Comparison of ENCODE assay signal across 13 cellular contexts in genomic region chr17:61485067-61485775, GRCh38.
"Had no signal": no experiment of that assay in that cellular context is flagged by ENCODE, and none has a peak within 500 bp of the region (broad histone marks: within the 10 kb centered on the region; RNA-seq: fewer than 3 reads in every experiment).

No MANE protein-coding gene starts in this region.

- H3K4me1 Mint-ChIP-seq: naive B cell had no signal

- DNase-seq: activated CD4-positive, alpha-beta T cell treated with anti-CD3 and anti-CD28 coated beads, Interleukin-2, amount 50 U/mL, for 4 hours; activated CD4-positive, CD25-positive, alpha-beta regulatory T cell treated with anti-CD3 and anti-CD28 coated beads, Interleukin-2, amount 50 U/mL, for 72 hours; activated naive CD4-positive, alpha-beta T cell; colonic mucosa; effector CD8-positive, alpha-beta T cell; hypothalamus; naive B cell; stimulated activated CD4-positive, alpha-beta T cell treated with anti-CD3 and anti-CD28 coated beads, Interleukin-2, amount 100 ng/mL, for 48 hours; stimulated activated CD8-positive, alpha-beta memory T cell treated with anti-CD3 and anti-CD28 coated beads, Interleukin-4, amount 100 ng/mL, for 48 hours; stimulated activated naive CD8-positive, alpha-beta T cell treated with anti-CD3 and anti-CD28 coated beads, Interleukin-15, Interleukin-2, amounts not matched to agents 100 U/mL and 50 U/mL, for 24 hours; upper lobe of right lung had no signal

- H3K4me3 Mint-ChIP-seq: T-helper 2 cell treated with Interferon-gamma antibody and Interleukin-4, amounts not matched to agents 5 μg/mL and 100 μg/mL, for 36 hours had no signal

- H3K9me3 Mint-ChIP-seq: naive B cell; T-helper 2 cell treated with Interferon-gamma antibody and Interleukin-4, amounts not matched to agents 5 μg/mL and 100 μg/mL, for 36 hours had no signal

- H3K36me3 Mint-ChIP-seq: naive B cell had no signal

- ATAC-seq: gastroesophageal sphincter; stimulated activated naive CD8-positive, alpha-beta T cell treated with anti-CD3 and anti-CD28 coated beads, Interleukin-15, Interleukin-2, amounts not matched to agents 100 U/mL and 50 U/mL, for 24 hours; upper lobe of right lung had no signal

- H3K27ac Mint-ChIP-seq: naive B cell; T-helper 2 cell treated with Interferon-gamma antibody and Interleukin-4, amounts not matched to agents 5 μg/mL and 100 μg/mL, for 36 hours had no signal
